In genomic region chr3:111980716-111981456, GRCh38 we compare ENCODE assay signal across 14 cellular contexts. TPM values are rescaled to one million over a fixed set of nuclear protein-coding genes. Genes with fewer than 3 reads are reported as not detected.
DNase-seq lines count a peak whose midpoint lies in the region; ATAC-seq, FAIRE-seq and TF ChIP-seq lines count a peak whose summit lies in the region.
"Had no signal": no experiment of that assay in that cellular context is flagged by ENCODE, and none has a peak within 500 bp of the region (broad histone marks: within the 10 kb centered on the region; RNA-seq: fewer than 3 reads in every experiment).

No MANE protein-coding gene starts in this region.

- H3K27ac ChIP-seq in HepG2 (ENCODE audit: extremely low read length, insufficient read depth, low read length) (no peak overlapping the region), thoracic aorta (no peak overlapping the region)
- H3K27ac ChIP-seq: upper lobe of left lung had no signal

- ATAC-seq in activated naive CD4-positive, alpha-beta T cell treated with anti-CD3 and anti-CD28 coated beads, Interleukin-2, amount 50 U/mL, for 72 hours: no peak
- no peak for ATAC-seq in HepG2
- no peak for ATAC-seq in thoracic aorta (ENCODE audit: insufficient number of reproducible peaks, low FRiP score, low read depth)
- ATAC-seq: left ventricle myocardium superior, Right ventricle myocardium inferior had no signal

- CTCF ChIA-PET in HepG2 (lab: Yijun Ruan, JAX; ENCODE audit: low intra/inter-chr PET ratio, low total read pairs): no interaction called here

- H4K20me1 ChIP-seq in HepG2 (ENCODE audit: insufficient read depth, low read length): no peaks in the 10 kb centered on the region

- TF ChIP-seq CTCF in HepG2 (CRISPR knock-in tag; IDR thresholded peaks at IDR 0.05) (no peak), thoracic aorta (IDR thresholded peaks at IDR 0.05) (no peak)

- H3K4me1 ChIP-seq in HepG2 (ENCODE audit: insufficient read depth, low read length): peaks cover 23% of the 10 kb centered on the region
- H3K4me1 ChIP-seq in thoracic aorta (ENCODE audit: control insufficient read depth in 1 of 2, low read depth in 2 of 2): peaks cover 21 to 25% of the 10 kb centered on the region in 2 donors
- H3K4me1 ChIP-seq: BE2C had no signal

- DNase-seq in activated naive CD4-positive, alpha-beta T cell treated with Interleukin-2 at 50 U/mL for 16 hours: peak; percentile 73
- no peak for DNase-seq in activated naive CD4-positive, alpha-beta T cell treated with anti-CD3 and anti-CD28 coated beads, Interleukin-2, amount 50 U/mL, for 72 hours (ENCODE audit: low spot score in 2 of 2)
- DNase-seq in activated T-cell treated with anti-CD3 and anti-CD28 coated beads, Interleukin-2, amount 50 U/mL, for 48 hours: peak; percentile 52 to 62
- DNase-seq in HepG2 (ENCODE audit: low spot score): no peak
- no peak for DNase-seq in thoracic aorta (ENCODE audit: low spot score)
- no peak for DNase-seq in NCI-H1436 (lab: John Stamatoyannopoulos, UW)
- DNase-seq in KG1 (lab: John Stamatoyannopoulos, UW): no peak
- no peak for DNase-seq in NCI-H187 treated with DMSO at 0.1 percent for 48 hours (lab: John Stamatoyannopoulos, UW)
- DNase-seq: BE2C, left ventricle myocardium superior, NCI-H2081, upper lobe of left lung had no signal

- peak overlapping the region in 1 of 2 donors; percentile 70 for H3K27ac Mint-ChIP-seq in activated naive CD4-positive, alpha-beta T cell treated with anti-CD3 and anti-CD28 coated beads, Interleukin-2, amount 50 U/mL, for 72 hours

- intact Hi-C loops in HepG2 (cut with micrococcal nuclease; ENCODE audit: unreplicated experiment): no loop called here

- H3K4me3 ChIP-seq in HepG2 (replicated peaks in 1 of 3; ENCODE audit: insufficient read depth in 1 of 3, low read depth in 2 of 3, low read length in 3 of 3): peak overlapping the region in 1 of 3 experiments; percentile 95; a peak in 2 of 6 replicates
- H3K4me3 ChIP-seq in thoracic aorta: peak overlapping the region; percentile 95

- peaks cover 14 to 58% of the 10 kb centered on the region in 2 donors for H3K36me3 Mint-ChIP-seq in activated naive CD4-positive, alpha-beta T cell treated with anti-CD3 and anti-CD28 coated beads, Interleukin-2, amount 50 U/mL, for 72 hours

- H3K79me2 ChIP-seq in HepG2 (ENCODE audit: insufficient read depth, low read length): peaks cover 41% of the 10 kb centered on the region

- H3K36me3 ChIP-seq in HepG2 (replicated peaks in 1 of 2; ENCODE audit: control insufficient read depth in 1 of 2, insufficient read depth in 2 of 2, low read length in 2 of 2) (0 out of 5 replicates have a peak, but pooled peaks cover 0 to 5% of the 10 kb centered on the region in 2 experiments), thoracic aorta (no peaks in the 10 kb centered on the region)
- H3K36me3 ChIP-seq: BE2C, upper lobe of left lung had no signal

- in situ Hi-C loops in HepG2 (cut with HindIII; ENCODE audit: extremely low pct_ligation_motif_present, low pct_unique_long_range_greater_than_20kb): no loop called here

- POLR2A ChIA-PET in HepG2 (lab: Yijun Ruan, JAX): no interaction called here

- WGBS in HepG2 (ENCODE audit: low lambda C conversion rate): 93% methylated on average over 10 of the region's 10 CpGs

- no peaks in the 10 kb centered on the region for H3K9me3 Mint-ChIP-seq in activated naive CD4-positive, alpha-beta T cell treated with anti-CD3 and anti-CD28 coated beads, Interleukin-2, amount 50 U/mL, for 72 hours

- TF ChIP-seq POLR2A in HepG2 (IDR thresholded peaks at IDR 0.05; ENCODE audit: insufficient read depth in 1 of 2, low read depth in 2 of 2, low read length in 2 of 2): no peak

- peak overlapping the region; percentile 75 for H3K4me2 ChIP-seq in HepG2 (ENCODE audit: low read depth, low read length)

- TF ChIP-seq EP300 in HepG2 (IDR thresholded peaks at IDR 0.05; ENCODE audit: low read depth in 2 of 2, low read length in 2 of 2) (no peak), HepG2 (CRISPR knock-in tag; IDR thresholded peaks at IDR 0.05; ENCODE audit: borderline replicate concordance) (no peak)

- no peak overlapping the region for H3K9ac ChIP-seq in HepG2 (ENCODE audit: insufficient read depth, low read depth, low read length)

- no TSS peak for BruUV-seq in HepG2 (replicated peaks; lab: Mats Ljungman, UMichigan)

- no peaks in the 10 kb centered on the region for H3K27me3 ChIP-seq in HepG2 (ENCODE audit: control insufficient read depth in 1 of 2, insufficient read depth in 2 of 2, low read length in 2 of 2)
- no peaks in the 10 kb centered on the region for H3K27me3 ChIP-seq in thoracic aorta (replicated peaks; ENCODE audit: insufficient read depth)
- H3K27me3 ChIP-seq: BE2C, upper lobe of left lung had no signal

- H3K9me3 ChIP-seq in HepG2 (ENCODE audit: low read length) (no peaks in the 10 kb centered on the region), thoracic aorta (no peaks in the 10 kb centered on the region)
- H3K9me3 ChIP-seq: BE2C, upper lobe of left lung had no signal

- no peak for FAIRE-seq in HepG2 (lab: Jason Lieb, UNC)

- no peak for TF ChIP-seq RAD21 in HepG2 (CRISPR knock-in tag; IDR thresholded peaks at IDR 0.05)

- H2AFZ ChIP-seq in HepG2 (ENCODE audit: low read length): no peak overlapping the region

RNA-seq across cellular contexts. Expression of gene ABHD10, which starts 2.1 kb away (rescaled TPM):
- 10 to 100 TPM; 68.1 to 87.6 TPM for total RNA-seq in activated naive CD4-positive, alpha-beta T cell treated with anti-CD3 and anti-CD28 coated beads, Interleukin-2, amount 50 U/mL, for 72 hours
- total RNA-seq in HepG2 (2016; rRNA removed; fragmentation: Illumina TruSeq; extraction: Trizol) (50.2 and 84.8 TPM in 2 replicates), thoracic aorta (10 to 100 TPM in 1 of 2 donors, 1 to 10 TPM in 1; 9.6 to 13.2 TPM)
- total RNA-seq in HepG2 (2016; cell fraction: cytosol; rRNA removed; fragmentation: Illumina TruSeq; extraction: Trizol; ENCODE audit: low read depth): 3.8 and 4.5 TPM in 2 replicates
- 50.2 and 84.9 TPM in 2 replicates for total RNA-seq in HepG2 (2016; cell fraction: insoluble cytoplasmic fraction; rRNA removed; fragmentation: Illumina TruSeq; extraction: Trizol)
- total RNA-seq in HepG2 (2016; cell fraction: membrane; rRNA removed; fragmentation: Illumina TruSeq; extraction: Trizol): 13.5 and 16.1 TPM in 2 replicates
- 27.8 and 30.5 TPM in 2 replicates for total RNA-seq in HepG2 (2016; cell fraction: nucleus; rRNA removed; fragmentation: Illumina TruSeq; extraction: Trizol)
- 16.7 and 22.8 TPM in 2 replicates for polyA plus RNA-seq in HepG2 (2011; rRNA removed)
- polyA plus RNA-seq in HepG2 (2011; cell fraction: cytosol; rRNA removed): 9.7 and 13.8 TPM in 2 replicates
- polyA plus RNA-seq in HepG2 (2011; cell fraction: nucleus; rRNA removed): 7.1 and 8.8 TPM in 2 replicates
- polyA plus RNA-seq in HepG2 (2012): 16.3 and 20.8 TPM in 2 replicates
- polyA plus RNA-seq in HepG2 (2016; cell fraction: cytosol; fragmentation: Illumina TruSeq; extraction: Trizol; ENCODE audit: low read depth): 2.6 and 3.0 TPM in 2 replicates
- polyA plus RNA-seq in HepG2 (2016; cell fraction: insoluble cytoplasmic fraction; fragmentation: Illumina TruSeq; extraction: Trizol; ENCODE audit: low read depth): 62.4 and 64.2 TPM in 2 replicates
- polyA plus RNA-seq in HepG2 (2016; cell fraction: membrane; fragmentation: Illumina TruSeq; extraction: Trizol; ENCODE audit: low read depth): 7.6 and 8.6 TPM in 2 replicates
- polyA plus RNA-seq in HepG2 (2016; cell fraction: nucleus; fragmentation: Illumina TruSeq; extraction: Trizol; ENCODE audit: insufficient read depth, low read depth): 33.2 and 36.3 TPM in 2 replicates
- polyA minus RNA-seq in HepG2 (2011; rRNA and poly(A)+ RNA removed; ENCODE audit: low replicate concordance): 18.4 and 19.3 TPM in 2 replicates
- 20.8 and 25.8 TPM in 2 replicates for polyA minus RNA-seq in HepG2 (2011; cell fraction: cytosol; rRNA and poly(A)+ RNA removed)
- 22.8 and 24.7 TPM in 2 replicates for polyA minus RNA-seq in HepG2 (2011; cell fraction: nucleus; rRNA and poly(A)+ RNA removed)

RNA-seq across cellular contexts. Expression of gene TAGLN3, which starts 17.8 kb away (rescaled TPM):
- 1 to 10 TPM in 1 of 2 donors, under 1 TPM in 1; 0.49 to 6.9 TPM for total RNA-seq in activated naive CD4-positive, alpha-beta T cell treated with anti-CD3 and anti-CD28 coated beads, Interleukin-2, amount 50 U/mL, for 72 hours
- 0.80 and 0.91 TPM in 2 replicates for total RNA-seq in HepG2 (2016; rRNA removed; fragmentation: Illumina TruSeq; extraction: Trizol)
- 0.40 and 0.71 TPM in 2 replicates for total RNA-seq in HepG2 (2016; cell fraction: cytosol; rRNA removed; fragmentation: Illumina TruSeq; extraction: Trizol; ENCODE audit: low read depth)
- total RNA-seq in HepG2 (2016; cell fraction: insoluble cytoplasmic fraction; rRNA removed; fragmentation: Illumina TruSeq; extraction: Trizol): 0.43 and 0.77 TPM in 2 replicates
- total RNA-seq in HepG2 (2016; cell fraction: membrane; rRNA removed; fragmentation: Illumina TruSeq; extraction: Trizol): 0.34 and 0.86 TPM in 2 replicates
- not detected in 2 replicates for total RNA-seq in HepG2 (2016; cell fraction: nucleus; rRNA removed; fragmentation: Illumina TruSeq; extraction: Trizol)
- polyA plus RNA-seq in HepG2 (2011; rRNA removed): 0.51 and 0.60 TPM in 2 replicates
- polyA plus RNA-seq in HepG2 (2011; cell fraction: cytosol; rRNA removed): 0.35 and 0.43 TPM in 2 replicates
- 0.45 and 0.47 TPM in 2 replicates for polyA plus RNA-seq in HepG2 (2011; cell fraction: nucleus; rRNA removed)
- not detected in 2 replicates for polyA plus RNA-seq in HepG2 (2012)
- 0.47 and 0.54 TPM in 2 replicates for polyA plus RNA-seq in HepG2 (2016; cell fraction: cytosol; fragmentation: Illumina TruSeq; extraction: Trizol; ENCODE audit: low read depth)
- polyA plus RNA-seq in HepG2 (2016; cell fraction: insoluble cytoplasmic fraction; fragmentation: Illumina TruSeq; extraction: Trizol; ENCODE audit: low read depth): 0.81 and 0.86 TPM in 2 replicates
- 0.52 and 0.73 TPM in 2 replicates for polyA plus RNA-seq in HepG2 (2016; cell fraction: membrane; fragmentation: Illumina TruSeq; extraction: Trizol; ENCODE audit: low read depth)
- polyA plus RNA-seq in HepG2 (2016; cell fraction: nucleus; fragmentation: Illumina TruSeq; extraction: Trizol; ENCODE audit: insufficient read depth, low read depth): 0.87 TPM in 1 of 2 replicates, not detected in the other
- 0.44 TPM in 1 of 2 replicates, not detected in the other for polyA minus RNA-seq in HepG2 (2011; rRNA and poly(A)+ RNA removed; ENCODE audit: low replicate concordance)
- polyA minus RNA-seq in HepG2 (2011; cell fraction: cytosol; rRNA and poly(A)+ RNA removed): not detected in 2 replicates
- not detected in 2 replicates for polyA minus RNA-seq in HepG2 (2011; cell fraction: nucleus; rRNA and poly(A)+ RNA removed)
- not detected for total RNA-seq in thoracic aorta
- total RNA-seq: left ventricle myocardium superior, Right ventricle myocardium inferior had no signal

RNA-seq across cellular contexts. Expression of gene TMPRSS7, which starts 53.6 kb away (rescaled TPM):
- total RNA-seq in activated naive CD4-positive, alpha-beta T cell treated with anti-CD3 and anti-CD28 coated beads, Interleukin-2, amount 50 U/mL, for 72 hours: not detected
- total RNA-seq in HepG2 (2016; rRNA removed; fragmentation: Illumina TruSeq; extraction: Trizol) (not detected in 2 replicates), thoracic aorta (not detected)
- total RNA-seq in HepG2 (2016; cell fraction: cytosol; rRNA removed; fragmentation: Illumina TruSeq; extraction: Trizol; ENCODE audit: low read depth): not detected in 2 replicates
- total RNA-seq in HepG2 (2016; cell fraction: insoluble cytoplasmic fraction; rRNA removed; fragmentation: Illumina TruSeq; extraction: Trizol): not detected in 2 replicates
- not detected in 2 replicates for total RNA-seq in HepG2 (2016; cell fraction: membrane; rRNA removed; fragmentation: Illumina TruSeq; extraction: Trizol)
- not detected in 2 replicates for total RNA-seq in HepG2 (2016; cell fraction: nucleus; rRNA removed; fragmentation: Illumina TruSeq; extraction: Trizol)
- not detected in 2 replicates for polyA plus RNA-seq in HepG2 (2011; rRNA removed)
- polyA plus RNA-seq in HepG2 (2011; cell fraction: cytosol; rRNA removed): not detected in 2 replicates
- not detected in 2 replicates for polyA plus RNA-seq in HepG2 (2011; cell fraction: nucleus; rRNA removed)
- not detected in 2 replicates for polyA plus RNA-seq in HepG2 (2012)
- polyA plus RNA-seq in HepG2 (2016; cell fraction: cytosol; fragmentation: Illumina TruSeq; extraction: Trizol; ENCODE audit: low read depth): not detected in 2 replicates
- polyA plus RNA-seq in HepG2 (2016; cell fraction: insoluble cytoplasmic fraction; fragmentation: Illumina TruSeq; extraction: Trizol; ENCODE audit: low read depth): not detected in 2 replicates
- polyA plus RNA-seq in HepG2 (2016; cell fraction: membrane; fragmentation: Illumina TruSeq; extraction: Trizol; ENCODE audit: low read depth): not detected in 2 replicates
- polyA plus RNA-seq in HepG2 (2016; cell fraction: nucleus; fragmentation: Illumina TruSeq; extraction: Trizol; ENCODE audit: insufficient read depth, low read depth): not detected in 2 replicates
- not detected in 2 replicates for polyA minus RNA-seq in HepG2 (2011; rRNA and poly(A)+ RNA removed; ENCODE audit: low replicate concordance)
- not detected in 2 replicates for polyA minus RNA-seq in HepG2 (2011; cell fraction: cytosol; rRNA and poly(A)+ RNA removed)
- not detected in 2 replicates for polyA minus RNA-seq in HepG2 (2011; cell fraction: nucleus; rRNA and poly(A)+ RNA removed)
- total RNA-seq: left ventricle myocardium superior, Right ventricle myocardium inferior, skeletal muscle tissue had no signal

Comparison
In these comparisons a context has a peak if more than half of its experiments do, and no peak if none do; other contexts are left out.
1. DNase-seq: peak in activated naive CD4-positive, alpha-beta T cell treated with Interleukin-2 at 50 U/mL for 16 hours (single experiment) and activated T-cell treated with anti-CD3 and anti-CD28 coated beads, Interleukin-2, amount 50 U/mL, for 48 hours (2 of 2); none in activated naive CD4-positive, alpha-beta T cell treated with anti-CD3 and anti-CD28 coated beads, Interleukin-2, amount 50 U/mL, for 72 hours (0 of 2), HepG2 (single experiment), thoracic aorta (single experiment), NCI-H1436 (single experiment), KG1 (single experiment) and NCI-H187 treated with DMSO at 0.1 percent for 48 hours (single experiment).